10 cellular contexts compared by ENCODE assay signal in the genomic region with DNA sequence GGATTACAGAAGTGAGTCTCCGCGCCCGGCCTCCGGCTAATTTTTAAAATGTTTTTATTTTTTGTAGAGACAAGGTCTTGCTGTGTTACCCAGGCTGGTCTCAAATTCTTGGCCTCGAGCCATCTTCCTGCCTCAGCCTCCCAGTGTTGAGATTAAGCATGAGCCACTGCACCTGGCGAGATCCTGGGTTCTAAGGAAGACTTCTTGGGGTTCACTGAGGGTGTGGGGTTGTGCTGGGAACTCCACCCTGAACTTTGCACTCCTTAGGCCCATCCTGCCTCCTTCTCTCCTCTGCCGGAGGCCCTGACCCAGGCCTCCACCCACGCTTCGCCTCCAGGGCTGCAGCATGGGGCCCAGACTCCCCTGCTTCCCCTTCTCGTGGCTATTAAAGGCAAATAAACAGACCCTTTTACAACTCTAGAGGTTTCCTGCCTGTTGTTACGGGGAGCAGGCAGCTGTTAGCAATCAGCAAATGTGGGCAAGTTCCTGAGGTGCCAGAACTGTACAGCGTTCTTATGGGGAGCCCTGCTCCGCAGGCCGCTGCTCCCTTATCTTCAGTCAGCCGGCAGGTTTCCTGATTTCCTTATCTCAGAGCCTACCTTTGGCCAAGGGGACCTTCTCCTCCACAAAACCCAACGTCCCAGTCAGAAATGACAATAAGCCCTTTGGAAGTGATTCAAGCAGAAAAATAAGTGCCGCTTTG. TPM values are rescaled to one million over a fixed set of nuclear protein-coding genes. Genes with fewer than 3 reads are reported as not detected.
DNase-seq lines count a peak whose midpoint lies in the region; ATAC-seq and TF ChIP-seq lines count a peak whose summit lies in the region.
"Had no signal": no experiment of that assay in that cellular context is flagged by ENCODE, and none has a peak within 500 bp of the region (broad histone marks: within the 10 kb centered on the region; RNA-seq: fewer than 3 reads in every experiment).

No MANE protein-coding gene starts in this region.

- no peak overlapping the region for H3K4me2 ChIP-seq in osteoblast (ENCODE audit: insufficient read depth, low read length)

- peak overlapping the region; percentile 35 for H2AFZ ChIP-seq in osteoblast (ENCODE audit: low read length)

- H3K36me3 Mint-ChIP-seq in T-helper 17 cell (ENCODE audit: low read depth) = no peaks in the 10 kb centered on the region
- no peaks in the 10 kb centered on the region for H3K36me3 Mint-ChIP-seq in CD8-positive, alpha-beta T cell

- POLR2A ChIA-PET in CD8-positive, alpha-beta T cell (lab: Charles Lee) = no interaction called here

- no peak overlapping the region for H3K27ac ChIP-seq in osteoblast (ENCODE audit: low read depth, low read length)
- H3K27ac ChIP-seq in CD8-positive, alpha-beta T cell (ENCODE audit: low read depth, low read length) = no peak overlapping the region
- H3K27ac ChIP-seq: upper lobe of left lung had no signal

- peak overlapping the region; percentile 47 for H3K27ac Mint-ChIP-seq in T-helper 17 cell
- no peak overlapping the region for H3K27ac Mint-ChIP-seq in CD8-positive, alpha-beta T cell

- no peaks in the 10 kb centered on the region for H3K79me2 ChIP-seq in osteoblast (ENCODE audit: insufficient read depth, low read length)

- H3K27me3 Mint-ChIP-seq in T-helper 17 cell = no peaks in the 10 kb centered on the region
- H3K27me3 Mint-ChIP-seq in CD8-positive, alpha-beta T cell (ENCODE audit: low read depth) = no peaks in the 10 kb centered on the region

- no peaks in the 10 kb centered on the region for H3K27me3 ChIP-seq in osteoblast (ENCODE audit: insufficient read depth, low read length)
- H3K27me3 ChIP-seq in CD8-positive, alpha-beta T cell (ENCODE audit: insufficient read depth, low read length) = no peaks in the 10 kb centered on the region
- H3K27me3 ChIP-seq: upper lobe of left lung had no signal

- H3K4me3 Mint-ChIP-seq in T-helper 17 cell = no peak overlapping the region
- no peak overlapping the region for H3K4me3 Mint-ChIP-seq in CD8-positive, alpha-beta T cell

- CTCF ChIA-PET in CD8-positive, alpha-beta T cell (lab: Charles Lee) = no interaction called here

- H3K9me3 ChIP-seq in T-helper 17 cell (ENCODE audit: control insufficient read depth, low read length, poor library complexity, severe bottlenecking) (no peaks in the 10 kb centered on the region), osteoblast (ENCODE audit: low read depth, low read length) (no peaks in the 10 kb centered on the region)
- H3K9me3 ChIP-seq in CD8-positive, alpha-beta T cell (ENCODE audit: low read length) = no peaks in the 10 kb centered on the region
- H3K9me3 ChIP-seq: upper lobe of left lung had no signal

- TF ChIP-seq POLR2A in GM18505 (IDR thresholded peaks at IDR 0.05; ENCODE audit: borderline replicate concordance, extremely low read depth, insufficient read depth, insufficient read length) = no peak

- H3K4me3 ChIP-seq in osteoblast (ENCODE audit: insufficient read depth, low read length) = no peak overlapping the region
- H3K4me3 ChIP-seq in CD8-positive, alpha-beta T cell (ENCODE audit: low read depth, low read length) = no peak overlapping the region
- H3K4me3 ChIP-seq: upper lobe of left lung had no signal

- peak; percentile 69 for ATAC-seq in GM18505 (IDR thresholded peaks at IDR 0.05; ENCODE audit: unreplicated experiment)
- ATAC-seq in HG03039 (IDR thresholded peaks at IDR 0.05; ENCODE audit: unreplicated experiment) = peak; percentile 41
- ATAC-seq in T-helper 17 cell = no peak
- ATAC-seq in CD8-positive, alpha-beta T cell = no peak

- intact Hi-C loops in CD8-positive, alpha-beta T cell (cut with DNase I, micrococcal nuclease) = no loop called here

- H3K4me1 Mint-ChIP-seq in T-helper 17 cell = no peaks in the 10 kb centered on the region
- peaks cover 2% of the 10 kb centered on the region for H3K4me1 Mint-ChIP-seq in CD8-positive, alpha-beta T cell (ENCODE audit: low read depth)

- no peak for TF ChIP-seq CTCF in osteoblast (IDR thresholded peaks at IDR 0.05; ENCODE audit: extremely low read depth, low read depth, low read length)
- TF ChIP-seq CTCF in CD8-positive, alpha-beta T cell (IDR thresholded peaks at IDR 0.05) = no peak

- H3K4me1 ChIP-seq in osteoblast (ENCODE audit: insufficient read depth, low read length) = no peaks in the 10 kb centered on the region
- H3K4me1 ChIP-seq in CD8-positive, alpha-beta T cell (ENCODE audit: insufficient read depth, low read length) = no peaks in the 10 kb centered on the region

- no peaks in the 10 kb centered on the region for H3K36me3 ChIP-seq in osteoblast (ENCODE audit: insufficient read depth, low read length)
- H3K36me3 ChIP-seq in CD8-positive, alpha-beta T cell (ENCODE audit: insufficient read depth, low read length) = no peaks in the 10 kb centered on the region
- H3K36me3 ChIP-seq: upper lobe of left lung had no signal

- H3K9me3 Mint-ChIP-seq in CD8-positive, alpha-beta T cell = no peaks in the 10 kb centered on the region

- DNase-seq in T-helper 17 cell (no peak), osteoblast (ENCODE audit: insufficient read length, low spot score, missing footprints) (no peak), globus pallidus (ENCODE audit: low spot score) (no peak), NCI-H510A treated with DMSO at 0.1 percent for 48 hours (lab: John Stamatoyannopoulos, UW) (no peak), NCI-H510A (lab: John Stamatoyannopoulos, UW) (no peak)
- no peak for DNase-seq in CD8-positive, alpha-beta T cell
- DNase-seq: islet precursor cell, upper lobe of left lung had no signal

- no peaks in the 10 kb centered on the region for H4K20me1 ChIP-seq in osteoblast (ENCODE audit: insufficient read depth, low read length)

RNA-seq across cellular contexts. Expression of a gene that starts 41.0 kb away (rescaled TPM):
- 1 to 10 TPM; 2.5 to 2.8 TPM for total RNA-seq in T-helper 17 cell
- total RNA-seq in osteoblast = 2.5 and 3.2 TPM in 2 replicates
- total RNA-seq in CD8-positive, alpha-beta T cell = 1 to 10 TPM; 1.1 to 1.3 TPM

RNA-seq across cellular contexts. Expression of a gene that starts 57.9 kb away (rescaled TPM):
- total RNA-seq in T-helper 17 cell (10 to 100 TPM; 84.2 to 87.3 TPM), osteoblast (38.6 and 51.0 TPM in 2 replicates)
- total RNA-seq in CD8-positive, alpha-beta T cell = 10 to 100 TPM; 38.6 to 46.2 TPM

Comparison
In these comparisons a context has a peak if more than half of its experiments do, and no peak if none do; other contexts are left out.
1. ATAC-seq: peak in GM18505 (single experiment) and HG03039 (single experiment); none in T-helper 17 cell (single experiment) and CD8-positive, alpha-beta T cell (single experiment).